ENCODE assay signal across 8 cellular contexts in genomic region chr7:112940314-112940732, GRCh38.
A peak's percentile ranks its signal among the peaks of the same experiment; 100 is the strongest.
DNase-seq lines count a peak whose midpoint lies in the region; ATAC-seq and TF ChIP-seq lines count a peak whose summit lies in the region.

No MANE protein-coding gene starts in this region.

- H3K27ac ChIP-seq in AG04450 (ENCODE audit: low read depth, low read length) (peak overlapping the region; percentile 77), left lung (peak overlapping the region; percentile 73 to 86), tibial artery (peak overlapping the region; percentile 77 to 84)

- intact Hi-C loops in left lung (cut with DNase I), result no loop called here
- intact Hi-C loops in tibial artery (cut with DNase I; ENCODE audit: low total_unique reads), result no loop called here

- in situ Hi-C loops in astrocyte of the cerebellum (cut with HindIII; ENCODE audit: low sequenced_read_pairs), result no loop called here

- ATAC-seq in GM19395 (IDR thresholded peaks at IDR 0.05; ENCODE audit: unreplicated experiment) (peak; percentile 59), HG03432 (IDR thresholded peaks at IDR 0.05; ENCODE audit: unreplicated experiment) (peak; percentile 44), left lung (peak; percentile 41)

- H3K27me3 ChIP-seq in AG04450 (ENCODE audit: control insufficient read depth, insufficient read depth, low read length) (no peaks in the 10 kb centered on the region), left lung (no peaks in the 10 kb centered on the region), tibial artery (no peaks in the 10 kb centered on the region)

- peaks cover 11 to 33% of the 10 kb centered on the region in 2 donors for H3K4me1 ChIP-seq in left lung
- H3K4me1 ChIP-seq in tibial artery, result peaks cover 0 to 26% (median 13%) of the 10 kb centered on the region in 4 donors

- TF ChIP-seq CTCF in AG04450 (IDR thresholded peaks at IDR 0.05; ENCODE audit: low read depth, low read length) (no peak), astrocyte of the cerebellum (IDR thresholded peaks at IDR 0.05; ENCODE audit: low read depth, low read length, missing control alignments) (no peak), left lung (IDR thresholded peaks at IDR 0.05) (no peak), tibial artery (IDR thresholded peaks at IDR 0.05) (no peak)

- CTCF ChIA-PET in AG04450 (lab: Charles Lee), result interaction anchor here (0.6 to 1.2 kb wide), 5 partner anchors 12 to 511 kb away, joined by 3 to 4 read pairs (median 3); no protein-coding TSS in a partner anchor

- H3K4me3 ChIP-seq in AG04450 (ENCODE audit: low read depth, low read length), result peak overlapping the region; percentile 65
- peak overlapping the region; percentile 77 for H3K4me3 ChIP-seq in astrocyte of the cerebellum (ENCODE audit: low read depth, low read length)
- peak overlapping the region; percentile 80 to 94 for H3K4me3 ChIP-seq in left lung
- peak overlapping the region; percentile 91 for H3K4me3 ChIP-seq in tibial artery

- POLR2A ChIA-PET in AG04450 (lab: Yijun Ruan, JAX), result interaction anchor here (0.7 to 1.2 kb wide), 6 partner anchors 44 to 489 kb away, joined by 3 to 4 read pairs (median 4); partner anchors contain the start of genes GPR85 and TMEM168

- H3K9me3 ChIP-seq in AG04450 (ENCODE audit: control insufficient read depth, insufficient read depth, low read length) (no peaks in the 10 kb centered on the region), left lung (no peaks in the 10 kb centered on the region), tibial artery (no peaks in the 10 kb centered on the region)

- H3K36me3 ChIP-seq in left lung (no peaks in the 10 kb centered on the region), tibial artery (no peaks in the 10 kb centered on the region)

- DNase-seq in AG04450 (ENCODE audit: low read depth, low spot score), result no peak
- DNase-seq in astrocyte of the cerebellum (ENCODE audit: low read depth), result no peak
- DNase-seq in left lung, result no peak
- DNase-seq in tibial artery, result no peak
- DNase-seq in NCI-H2081 treated with DMSO at 0.1 percent for 48 hours (lab: John Stamatoyannopoulos, UW), result no peak
- no peak for DNase-seq in activated CD4-positive, CD25-positive, alpha-beta regulatory T cell (lab: John Stamatoyannopoulos, UW)
